ENCODE assay signal across 8 cellular contexts in the genomic region with DNA sequence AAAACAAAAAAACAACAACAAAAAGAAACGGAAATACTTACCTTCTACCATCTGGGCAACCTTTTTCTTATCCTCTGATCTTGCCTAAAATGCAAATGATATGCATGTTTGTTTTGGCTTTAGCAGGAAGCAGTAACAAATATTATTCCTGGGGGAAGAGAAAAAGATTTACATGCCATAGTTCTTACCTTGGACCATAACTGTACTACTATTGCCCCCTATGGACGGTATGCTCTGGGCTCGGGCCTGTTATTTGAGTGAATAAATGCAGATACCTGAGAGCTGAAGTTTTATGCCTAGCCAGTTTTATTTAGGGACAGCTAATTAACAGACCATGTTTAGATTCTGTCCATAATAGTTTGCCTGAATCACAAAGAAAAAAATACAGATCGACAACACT. TPM values are rescaled to one million over a fixed set of nuclear protein-coding genes. Genes with fewer than 3 reads are reported as not detected.
A peak's percentile ranks its signal among the peaks of the same experiment; 100 is the strongest.
DNase-seq lines count a peak whose midpoint lies in the region; ATAC-seq and TF ChIP-seq lines count a peak whose summit lies in the region.

No MANE protein-coding gene starts in this region.

- ATAC-seq in HG03457 (IDR thresholded peaks at IDR 0.05; ENCODE audit: unreplicated experiment) (no peak), GM18907 (IDR thresholded peaks at IDR 0.05; ENCODE audit: unreplicated experiment) (no peak)

- H3K27ac Mint-ChIP-seq in osteocyte (ENCODE audit: unreplicated experiment) = no peak overlapping the region

- peaks cover 10% of the 10 kb centered on the region for H3K27me3 Mint-ChIP-seq in osteocyte (ENCODE audit: unreplicated experiment)

- TF ChIP-seq CTCF in astrocyte of the cerebellum (IDR thresholded peaks at IDR 0.05; ENCODE audit: low read depth, low read length, missing control alignments) (peak; percentile 58), osteocyte (IDR thresholded peaks at IDR 0.05) (peak; percentile 17)

- H3K4me3 Mint-ChIP-seq in osteocyte (ENCODE audit: unreplicated experiment) = no peak overlapping the region

- H3K36me3 Mint-ChIP-seq in osteocyte (ENCODE audit: unreplicated experiment) = no peaks in the 10 kb centered on the region

- DNase-seq in DMS53 (lab: John Stamatoyannopoulos, UW) (peak; percentile 8), DMS53 treated with DMSO at 0.1 percent for 48 hours (lab: John Stamatoyannopoulos, UW; ENCODE audit: unreplicated experiment) (no peak), Kasumi-1 (lab: John Stamatoyannopoulos, UW) (peak; percentile 42 to 47), astrocyte of the cerebellum (ENCODE audit: low read depth) (no peak), osteocyte (ENCODE audit: extremely low spot score, unreplicated experiment) (peak; percentile 15), hypothalamus (lab: John Stamatoyannopoulos, UW) (no peak)

- H3K4me3 ChIP-seq in astrocyte of the cerebellum (ENCODE audit: low read depth, low read length) = no peak overlapping the region

- in situ Hi-C loops in astrocyte of the cerebellum (cut with HindIII; ENCODE audit: low sequenced_read_pairs) = no loop called here

- no peaks in the 10 kb centered on the region for H3K9me3 Mint-ChIP-seq in osteocyte (ENCODE audit: unreplicated experiment)

- peaks cover 23% of the 10 kb centered on the region for H3K4me1 Mint-ChIP-seq in osteocyte (ENCODE audit: unreplicated experiment)

RNA-seq across cellular contexts. Expression of gene STARD5, which starts 12.6 kb away (rescaled TPM):
- 1.3 and 1.7 TPM in 2 replicates for total RNA-seq in osteocyte

RNA-seq across cellular contexts. Expression of gene TMC3, which starts 37.4 kb away (rescaled TPM):
- total RNA-seq in osteocyte = not detected in 2 replicates

Comparison
In these comparisons a context has a peak if more than half of its experiments do, and no peak if none do; other contexts are left out.
1. DNase-seq: peak in DMS53 (single experiment), Kasumi-1 (2 of 2) and osteocyte (single experiment); none in DMS53 treated with DMSO at 0.1 percent for 48 hours (single experiment), astrocyte of the cerebellum (single experiment) and hypothalamus (0 of 51).